Comparison of ENCODE assay signal across 8 cellular contexts in the genomic region with DNA sequence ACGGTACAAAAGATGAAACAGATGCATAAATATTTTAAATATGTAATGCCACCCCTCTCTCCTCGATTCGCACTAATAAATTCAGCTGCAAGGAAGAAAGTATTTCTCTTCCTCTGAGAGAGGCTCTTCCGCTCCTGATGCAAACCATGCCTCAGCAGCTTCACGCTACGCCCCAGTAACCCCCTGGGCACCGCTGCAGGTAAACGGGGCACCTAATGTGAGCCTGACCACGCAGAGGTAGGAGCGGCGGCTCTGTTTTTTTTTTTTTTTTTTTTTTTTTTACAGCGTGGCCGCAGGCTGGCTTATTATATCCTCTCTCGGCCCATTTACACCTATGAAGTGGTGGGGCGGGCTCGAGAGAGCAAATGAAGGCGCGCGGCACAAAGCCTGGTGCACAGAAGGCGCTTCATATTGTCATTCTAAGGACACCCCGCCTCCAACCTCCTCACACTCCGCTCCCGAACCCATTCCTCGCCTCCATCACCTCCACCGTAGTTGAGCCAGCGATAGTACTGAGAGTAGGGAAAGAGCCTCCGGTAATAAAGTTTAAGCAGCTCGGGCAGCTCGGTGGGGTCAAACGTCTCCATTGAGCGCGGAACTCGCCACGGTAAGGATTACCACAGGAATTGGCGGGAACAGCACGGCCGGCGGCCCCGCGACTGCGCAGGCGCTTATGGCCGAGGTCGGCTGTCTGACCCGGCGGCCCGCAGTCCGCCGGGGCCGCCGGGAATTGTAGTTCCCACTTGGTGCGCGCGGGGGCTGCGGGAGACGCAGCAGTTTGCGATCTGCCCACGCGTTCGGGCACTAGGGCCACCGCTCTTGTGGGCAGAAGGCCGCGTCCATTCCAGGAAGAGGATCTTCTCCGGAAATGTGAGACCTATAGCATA. TPM values are rescaled to one million over a fixed set of nuclear protein-coding genes. Genes with fewer than 3 reads are reported as not detected.
DNase-seq lines count a peak whose midpoint lies in the region; ATAC-seq, FAIRE-seq and TF ChIP-seq lines count a peak whose summit lies in the region.

PRIM1 (minus strand) TSS at position 612 of the 887 bp plus-strand sequence; CDS start at position 587, 25 bp downstream.

- H3K9me3 ChIP-seq in T-helper 17 cell (ENCODE audit: control insufficient read depth, low read length, poor library complexity, severe bottlenecking) (no peaks in the 10 kb centered on the region), right cardiac atrium (ENCODE audit: control insufficient read depth, low read length) (no peaks in the 10 kb centered on the region)

- no peaks in the 10 kb centered on the region for H3K27me3 Mint-ChIP-seq in T-helper 17 cell

- intact Hi-C loops in right cardiac atrium (cut with DNase I) = no loop called here

- H3K4me1 Mint-ChIP-seq in T-helper 17 cell = peaks cover 29% of the 10 kb centered on the region

- ATAC-seq in GM18505 (IDR thresholded peaks at IDR 0.05; ENCODE audit: unreplicated experiment) (peak; percentile 58), HG02885 (IDR thresholded peaks at IDR 0.05; ENCODE audit: poor library complexity, unreplicated experiment) (peak; percentile 82), T-helper 17 cell (peak; percentile 89), right cardiac atrium (peak; percentile 97 to 98)

- peak; percentile 51 for TF ChIP-seq POLR2A in GM18505 (IDR thresholded peaks at IDR 0.05; ENCODE audit: borderline replicate concordance, extremely low read depth, insufficient read depth, insufficient read length)

- under 1% methylated on average over 64 of the region's 64 CpGs for WGBS in right cardiac atrium

- DNase-seq in NCI-H1694 (lab: John Stamatoyannopoulos, UW) (peak; percentile 50), T-helper 17 cell (peak; percentile 70 to 81 (median 76)), amniotic stem cell (lab: John Stamatoyannopoulos, UW) (peak; percentile 41), right cardiac atrium (peak; percentile 85 to 94 (median 93)), putamen (ENCODE audit: low spot score) (peak; percentile 82), urothelium cell line (ENCODE audit: low spot score) (peak; percentile 98)

- peaks cover 1% of the 10 kb centered on the region for H3K4me1 ChIP-seq in right cardiac atrium (ENCODE audit: control insufficient read depth, insufficient read depth, low read length)

- H3K27ac ChIP-seq in right cardiac atrium (ENCODE audit: low read length) = peak within 1 kb of the TSS; percentile 67

- H3K4me3 Mint-ChIP-seq in T-helper 17 cell = peak within 1 kb of the TSS; percentile 96

- H3K36me3 Mint-ChIP-seq in T-helper 17 cell (ENCODE audit: low read depth) = peaks cover 6% of the 10 kb centered on the region

- no peaks in the 10 kb centered on the region for H3K27me3 ChIP-seq in right cardiac atrium (ENCODE audit: control insufficient read depth, insufficient read depth)

- FAIRE-seq in urothelium cell line (lab: Jason Lieb, UNC) = peak; percentile 48

- peak within 1 kb of the TSS; percentile 92 for H3K27ac Mint-ChIP-seq in T-helper 17 cell

- peak within 1 kb of the TSS; percentile 95 for H3K4me3 ChIP-seq in right cardiac atrium (ENCODE audit: low read length)

RNA-seq across cellular contexts. Expression of gene PRIM1, which starts in this region (rescaled TPM):
- total RNA-seq in T-helper 17 cell (10 to 100 TPM; 11.3 to 14.4 TPM), right cardiac atrium (1 to 10 TPM; 3.1 to 5.1 (median 4.4) TPM)
- 2.9 TPM for polyA plus RNA-seq in right cardiac atrium

Comparison
In these comparisons a context has a peak if more than half of its experiments do, and no peak if none do; other contexts are left out.
1. Peak in every context shown above with its lines: DNase-seq, ATAC-seq, H3K4me3 ChIP-seq and H3K27ac ChIP-seq.
2. DNase-seq: peak in every context shown above with its lines; median percentile 98 in urothelium cell line; 93 in right cardiac atrium; 82 in putamen; 76 in T-helper 17 cell; 50 in NCI-H1694; 41 in amniotic stem cell.